17 cellular contexts compared by ENCODE assay signal in the genomic region with DNA sequence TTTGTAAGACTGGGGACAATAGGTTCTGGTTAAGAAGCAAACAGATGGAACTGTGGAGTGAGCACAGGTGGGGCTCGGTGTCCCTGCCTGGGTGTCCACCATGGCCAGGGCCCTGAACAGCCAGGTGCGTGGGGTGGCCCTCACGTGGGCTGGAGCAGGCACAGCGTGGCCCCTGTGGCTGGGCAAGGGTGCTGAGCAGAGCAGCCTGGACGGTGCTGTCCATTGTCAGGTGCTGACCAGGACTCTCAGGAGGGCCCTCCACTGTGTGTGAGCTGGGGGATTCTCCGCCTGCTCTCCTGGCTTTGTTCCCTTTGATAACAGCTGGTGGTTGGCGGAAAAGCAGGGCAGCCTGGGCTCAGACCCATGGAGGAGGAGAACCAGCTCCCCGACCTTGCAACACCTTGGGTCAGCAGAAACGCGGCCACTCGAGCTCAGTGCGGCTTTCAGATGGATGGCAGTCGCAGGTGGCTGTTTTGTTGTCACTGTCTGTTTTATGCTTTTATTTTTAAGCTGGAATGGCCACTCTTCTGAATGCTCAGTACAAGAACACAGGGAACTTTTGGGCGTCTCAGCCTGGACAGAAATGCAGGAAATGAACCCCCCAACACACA.
"Had no signal": no experiment of that assay in that cellular context is flagged by ENCODE, and none has a peak within 500 bp of the region (broad histone marks: within the 10 kb centered on the region; RNA-seq: fewer than 3 reads in every experiment).

No MANE protein-coding gene starts in this region.

- H3K36me3 ChIP-seq: brain microvascular endothelial cell, esophagus muscularis mucosa, heart left ventricle had no signal

- H3K4me1 ChIP-seq: esophagus muscularis mucosa, heart left ventricle had no signal

- H3K36me3 Mint-ChIP-seq: activated CD8-positive, alpha-beta memory T cell treated with anti-CD3 and anti-CD28 coated beads, Interleukin-2, amount 10 ng/mL, durations not matched to agents 7 days and 5 days; activated naive CD8-positive, alpha-beta T cell treated with anti-CD3 and anti-CD28 coated beads for 36 hours; stimulated activated effector memory CD8-positive, alpha-beta T cell treated with anti-CD3 and anti-CD28 coated beads, Interleukin-12 subunit alpha, Interleukin-12 subunit beta, amount 100 ng/mL, for 72 hours had no signal

- H3K27ac ChIP-seq: brain microvascular endothelial cell, esophagus muscularis mucosa, heart left ventricle had no signal

- H3K9me3 Mint-ChIP-seq: activated naive CD8-positive, alpha-beta T cell treated with anti-CD3 and anti-CD28 coated beads for 36 hours; activated T-cell treated with anti-CD3 and anti-CD28 coated beads, Interleukin-2, amount 50 U/mL, for 24 hours; stimulated activated effector memory CD8-positive, alpha-beta T cell treated with anti-CD3 and anti-CD28 coated beads, Interleukin-12 subunit alpha, Interleukin-12 subunit beta, amount 100 ng/mL, for 72 hours had no signal

- H3K4me3 Mint-ChIP-seq: activated CD8-positive, alpha-beta memory T cell treated with anti-CD3 and anti-CD28 coated beads, Interleukin-2, amount 10 ng/mL, durations not matched to agents 7 days and 5 days; activated naive CD8-positive, alpha-beta T cell treated with anti-CD3 and anti-CD28 coated beads for 36 hours; activated T-cell treated with anti-CD3 and anti-CD28 coated beads, Interleukin-2, amount 50 U/mL, for 24 hours; stimulated activated effector memory CD8-positive, alpha-beta T cell treated with anti-CD3 and anti-CD28 coated beads, Interleukin-12 subunit alpha, Interleukin-12 subunit beta, amount 100 ng/mL, for 72 hours had no signal

- H3K4me1 Mint-ChIP-seq: activated CD8-positive, alpha-beta memory T cell treated with anti-CD3 and anti-CD28 coated beads, Interleukin-2, amount 10 ng/mL, durations not matched to agents 7 days and 5 days; activated naive CD8-positive, alpha-beta T cell treated with anti-CD3 and anti-CD28 coated beads for 36 hours; stimulated activated effector memory CD8-positive, alpha-beta T cell treated with anti-CD3 and anti-CD28 coated beads, Interleukin-12 subunit alpha, Interleukin-12 subunit beta, amount 100 ng/mL, for 72 hours had no signal

- DNase-seq: activated CD4-positive, alpha-beta T cell treated with anti-CD3 and anti-CD28 coated beads, Interleukin-2, amount 50 U/mL, for 48 hours; activated CD8-positive, alpha-beta memory T cell treated with anti-CD3 and anti-CD28 coated beads, Interleukin-2, amount 10 ng/mL, durations not matched to agents 7 days and 5 days; activated effector memory CD4-positive, alpha-beta T cell treated with Interleukin-2 at 50 U/mL for 16 hours; activated naive CD8-positive, alpha-beta T cell treated with anti-CD3 and anti-CD28 coated beads for 36 hours; activated T-cell treated with anti-CD3 and anti-CD28 coated beads, Interleukin-2, amount 50 U/mL, for 24 hours; brain microvascular endothelial cell; cerebellar nuclear complex; dermis blood vessel endothelial cell; heart left ventricle; kidney; midbrain; nucleus accumbens; right cardiac atrium; trophoblast cell had no signal

- H3K27ac Mint-ChIP-seq: activated CD8-positive, alpha-beta memory T cell treated with anti-CD3 and anti-CD28 coated beads, Interleukin-2, amount 10 ng/mL, durations not matched to agents 7 days and 5 days; activated naive CD8-positive, alpha-beta T cell treated with anti-CD3 and anti-CD28 coated beads for 36 hours; activated T-cell treated with anti-CD3 and anti-CD28 coated beads, Interleukin-2, amount 50 U/mL, for 24 hours; stimulated activated effector memory CD8-positive, alpha-beta T cell treated with anti-CD3 and anti-CD28 coated beads, Interleukin-12 subunit alpha, Interleukin-12 subunit beta, amount 100 ng/mL, for 72 hours had no signal

- ATAC-seq: activated CD4-positive, CD25-positive, alpha-beta regulatory T cell treated with anti-CD3 and anti-CD28 coated beads, Interleukin-2, amount 50 U/mL, for 24 hours; activated CD8-positive, alpha-beta memory T cell treated with anti-CD3 and anti-CD28 coated beads, Interleukin-2, amount 10 ng/mL, durations not matched to agents 7 days and 5 days had no signal

- H3K27me3 Mint-ChIP-seq: activated CD8-positive, alpha-beta memory T cell treated with anti-CD3 and anti-CD28 coated beads, Interleukin-2, amount 10 ng/mL, durations not matched to agents 7 days and 5 days; activated naive CD8-positive, alpha-beta T cell treated with anti-CD3 and anti-CD28 coated beads for 36 hours; activated T-cell treated with anti-CD3 and anti-CD28 coated beads, Interleukin-2, amount 50 U/mL, for 24 hours had no signal

- H3K27me3 ChIP-seq: brain microvascular endothelial cell, heart left ventricle had no signal

- H3K4me3 ChIP-seq: esophagus muscularis mucosa, heart left ventricle had no signal
